In the genomic region with DNA sequence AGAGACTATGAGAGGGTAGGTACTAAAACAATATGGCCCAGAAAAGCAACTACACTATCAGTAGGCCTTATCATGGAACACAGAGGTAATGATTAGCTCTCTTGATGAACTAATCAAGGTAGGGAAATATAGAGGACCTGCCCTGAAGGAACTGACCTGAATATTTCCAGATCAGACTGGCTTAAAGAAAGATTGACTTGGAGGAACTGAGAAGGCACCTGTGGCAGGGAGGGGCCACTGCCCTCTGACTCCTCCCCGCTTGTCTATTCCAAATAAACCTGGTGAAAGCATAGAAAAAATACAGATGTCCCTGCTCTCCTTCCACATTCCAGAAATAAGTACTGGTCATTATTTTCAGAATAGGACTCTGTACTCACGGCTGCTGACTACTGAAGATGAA, we compare ENCODE assay signal across 30 cellular contexts. TPM values are rescaled to one million over a fixed set of nuclear protein-coding genes. Genes with fewer than 3 reads are reported as not detected.
"Had no signal": no experiment of that assay in that cellular context is flagged by ENCODE, and none has a peak within 500 bp of the region (broad histone marks: within the 10 kb centered on the region; RNA-seq: fewer than 3 reads in every experiment).

No MANE protein-coding gene starts in this region.

- H3K4me3 ChIP-seq: adrenal gland, body of pancreas, coronary artery, neural progenitor cell, right atrium auricular region, stomach, tibial artery had no signal

- DNase-seq: activated CD4-positive, alpha-beta T cell treated with anti-CD3 and anti-CD28 coated beads for 4 hours; activated CD4-positive, alpha-beta T cell treated with anti-CD3 and anti-CD28 coated beads, Interleukin-2, amount 50 U/mL, for 48 hours; activated CD8-positive, alpha-beta memory T cell treated with anti-CD3 and anti-CD28 coated beads for 24 hours; activated CD8-positive, alpha-beta memory T cell treated with anti-CD3 and anti-CD28 coated beads, Interleukin-2, amount 50 U/mL, for 4 hours; activated effector memory CD4-positive, alpha-beta T cell treated with anti-CD3 and anti-CD28 coated beads, Interleukin-2, amount 50 U/mL, for 16 hours; activated naive CD4-positive, alpha-beta T cell treated with anti-CD3 and anti-CD28 coated beads for 36 hours; activated naive CD8-positive, alpha-beta T cell treated with anti-CD3 and anti-CD28 coated beads for 36 hours; activated T-cell treated with anti-CD3 and anti-CD28 coated beads, Interleukin-2, amount 50 U/mL, for 1 hour; adrenal gland; aorta; effector memory CD8-positive, alpha-beta T cell; foreskin fibroblast; head of caudate nucleus; hypothalamus; mammary epithelial cell; midbrain; natural killer cell; occipital lobe; stimulated activated CD4-positive, alpha-beta T cell treated with anti-CD3 and anti-CD28 coated beads, Interleukin-15, amount 100 ng/mL, for 24 hours; stimulated activated CD4-positive, alpha-beta T cell treated with anti-CD3 and anti-CD28 coated beads, Interleukin-2, amount 100 ng/mL, for 24 hours; stimulated activated naive B cell treated with anti-CD40 and anti-IgM and Interleukin-4, amounts not matched to agents 10 μg/mL and 1 μg/mL and 100 μg/mL, for 72 hours; stomach; tibial artery had no signal

- ATAC-seq: body of pancreas; effector memory CD8-positive, alpha-beta T cell; esophagus mucosa; natural killer cell; stimulated activated naive B cell treated with anti-CD40 and anti-IgM and Interleukin-4, amounts not matched to agents 10 μg/mL and 1 μg/mL and 100 μg/mL, for 72 hours had no signal

- H3K4me1 ChIP-seq: adrenal gland, body of pancreas, neural progenitor cell, right atrium auricular region, stomach, tibial artery had no signal

- H3K9me3 ChIP-seq: adrenal gland, body of pancreas, right atrium auricular region, stomach, tibial artery had no signal

- H3K36me3 ChIP-seq: adrenal gland, neural progenitor cell, right atrium auricular region, stomach, tibial artery had no signal

- H3K27ac ChIP-seq: adrenal gland, body of pancreas, coronary artery, neural progenitor cell, right atrium auricular region, stomach, tibial artery had no signal

- H3K27me3 ChIP-seq: adrenal gland, body of pancreas, neural progenitor cell, right atrium auricular region, stomach, tibial artery had no signal

RNA-seq across cellular contexts. Expression of gene RPS6KA6, which starts 5.5 kb away (rescaled TPM):
- total RNA-seq: activated T-helper 1 cell treated with anti-CD3 and anti-CD28 coated beads, Interleukin-12 subunit alpha, Interleukin-12 subunit beta, Interleukin-2, Interleukin-4 antibody, amounts not matched to agents 30 ng/mL and 10 ng/mL and 1 ng/mL, durations not matched to agents 14 hours and 24 hours and 36 hours; natural killer cell; T-helper 1 cell treated with Interleukin-12 subunit alpha and Interleukin-12 subunit beta and Interleukin-4 antibody, amounts not matched to agents 30 ng/mL and 1 ng/mL, for 36 hours had no signal
